5 cellular contexts compared by ENCODE assay signal in genomic region chr12:106620588-106620987, GRCh38. TPM values are rescaled to one million over a fixed set of nuclear protein-coding genes. Genes with fewer than 3 reads are reported as not detected.
"Had no signal": no experiment of that assay in that cellular context is flagged by ENCODE, and none has a peak within 500 bp of the region (broad histone marks: within the 10 kb centered on the region; RNA-seq: fewer than 3 reads in every experiment).

No MANE protein-coding gene starts in this region.

RNA-seq across cellular contexts. Expression of gene RFX4, which starts 37.8 kb away (rescaled TPM):
- total RNA-seq: GM23248, GM23338, H1, H4, HFFc6 had no signal
- polyA plus RNA-seq: GM23248 had no signal
